Comparison of ENCODE assay signal across 1 cellular context in genomic region chr4:167688660-167689142, GRCh38.
TF ChIP-seq lines count a peak whose summit lies in the region.

No MANE protein-coding gene starts in this region.

TF ChIP-seq in WTC11, 78 proteins besides CTCF, POLR2A, EP300 and RAD21 (continued from another document):
- TF ChIP-seq STAT6 (CRISPR knock-in tag; conservative IDR thresholded peaks at IDR 0.05; ENCODE audit: low read depth) (no peak), SMAD4 (CRISPR knock-in tag; IDR thresholded peaks at IDR 0.05) (no peak), GABPB1 (CRISPR knock-in tag; IDR thresholded peaks at IDR 0.05) (no peak), E2F5 (CRISPR knock-in tag; IDR thresholded peaks at IDR 0.05) (no peak), PRRX2 (CRISPR knock-in tag; IDR thresholded peaks at IDR 0.05) (no peak), ZNF281 (CRISPR knock-in tag; IDR thresholded peaks at IDR 0.05) (no peak)
TF ChIP-seq in WTC11: peak in this region for 0.
